Comparison of ENCODE assay signal across 19 cellular contexts in the genomic region with DNA sequence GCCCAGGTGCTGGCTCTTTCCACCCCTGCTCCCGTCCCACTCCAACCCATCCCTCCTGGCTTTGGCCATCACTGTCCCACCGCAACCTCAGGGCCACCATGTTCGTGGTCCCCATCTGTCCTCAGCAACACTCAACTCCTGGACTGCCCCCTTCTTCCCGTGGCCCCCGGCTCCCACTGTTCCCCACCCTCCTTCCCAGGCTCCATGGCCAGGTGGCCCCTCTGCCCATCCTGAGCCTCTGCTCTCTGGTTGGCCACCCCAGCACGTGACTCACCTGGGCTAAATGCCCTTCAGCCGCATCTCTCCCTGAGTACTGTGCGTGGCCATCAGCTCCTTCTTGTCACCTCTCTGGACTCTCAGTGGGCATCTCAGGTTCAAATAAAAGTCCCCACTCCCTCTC. TPM values are rescaled to one million over a fixed set of nuclear protein-coding genes. Genes with fewer than 3 reads are reported as not detected.
DNase-seq lines count a peak whose midpoint lies in the region; ATAC-seq, FAIRE-seq and TF ChIP-seq lines count a peak whose summit lies in the region.
"Had no signal": no experiment of that assay in that cellular context is flagged by ENCODE, and none has a peak within 500 bp of the region (broad histone marks: within the 10 kb centered on the region; RNA-seq: fewer than 3 reads in every experiment).

No MANE protein-coding gene starts in this region.

- TF ChIP-seq CTCF in chondrocyte (IDR thresholded peaks at IDR 0.05): no peak
- TF ChIP-seq CTCF in kidney (IDR thresholded peaks at IDR 0.05; ENCODE audit: borderline replicate concordance, extremely low read depth, insufficient read depth): no peak
- no peak for TF ChIP-seq CTCF in osteoblast (IDR thresholded peaks at IDR 0.05; ENCODE audit: extremely low read depth, low read depth, low read length)
- no peak for TF ChIP-seq CTCF in SK-N-SH (IDR thresholded peaks at IDR 0.05)

- no peaks in the 10 kb centered on the region for H3K9me3 Mint-ChIP-seq in chondrocyte (ENCODE audit: low read depth)
- H3K9me3 Mint-ChIP-seq: HFFc6 had no signal

- H3K27ac Mint-ChIP-seq in chondrocyte (ENCODE audit: unreplicated experiment): no peak overlapping the region
- H3K27ac Mint-ChIP-seq: CD4-positive, alpha-beta memory T cell; HFFc6 had no signal

- no peak for FAIRE-seq in kidney (lab: Jason Lieb, UNC)
- FAIRE-seq: GM12891, GM18507 had no signal

- H3K36me3 ChIP-seq in kidney (ENCODE audit: control insufficient read depth in 1 of 2, insufficient read depth in 2 of 2, low read length in 2 of 2) (no peaks in the 10 kb centered on the region), osteoblast (ENCODE audit: insufficient read depth, low read length) (no peaks in the 10 kb centered on the region), SK-N-SH (replicated peaks in 1 of 2; ENCODE audit: control insufficient read depth in 1 of 2, insufficient read depth in 2 of 2, low read length in 1 of 2) (no peaks in the 10 kb centered on the region)
- H3K36me3 ChIP-seq: HAP-1 had no signal

- peaks cover 75% of the 10 kb centered on the region for H3K27me3 Mint-ChIP-seq in chondrocyte (ENCODE audit: low read depth)

- TF ChIP-seq EP300 in SK-N-SH (IDR thresholded peaks at IDR 0.05; ENCODE audit: borderline replicate concordance in 1 of 2, low read depth in 1 of 2, low read length in 1 of 2): no peak

- no peaks in the 10 kb centered on the region for H3F3A ChIP-seq in SK-N-SH (replicated peaks; ENCODE audit: insufficient read depth)

- H3K4me3 ChIP-seq in kidney (ENCODE audit: low read length in 2 of 2) (no peak overlapping the region), osteoblast (ENCODE audit: insufficient read depth, low read length) (no peak overlapping the region), SK-N-SH (ENCODE audit: low read depth in 2 of 2, low read length in 1 of 2) (no peak overlapping the region)
- H3K4me3 ChIP-seq: HAP-1 had no signal

- DNase-seq in chondrocyte (ENCODE audit: low spot score) (peak; percentile 61), kidney (peak; percentile 40), osteoblast (ENCODE audit: insufficient read length, low spot score, missing footprints) (peak; percentile 6), NCI-H2171 (lab: John Stamatoyannopoulos, UW) (no peak), SW480 (ENCODE audit: low spot score) (no peak), SK-N-SH (no peak)
- DNase-seq: C1 segment of cervical spinal cord; Calu3; CD4-positive, alpha-beta memory T cell; COR-L47; DMS53; DMS79 treated with DMSO at 0.1 percent for 48 hours; GF-D8; HFFc6 had no signal

- H3K9me3 ChIP-seq in kidney (ENCODE audit: control insufficient read depth in 1 of 2, low read length in 2 of 2) (no peaks in the 10 kb centered on the region), osteoblast (ENCODE audit: low read depth, low read length) (no peaks in the 10 kb centered on the region), SK-N-SH (no peaks in the 10 kb centered on the region)
- H3K9me3 ChIP-seq: HAP-1 had no signal

- no peaks in the 10 kb centered on the region for H3K4me1 Mint-ChIP-seq in chondrocyte (ENCODE audit: low read depth)
- H3K4me1 Mint-ChIP-seq: CD4-positive, alpha-beta memory T cell had no signal

- intact Hi-C loops in kidney (cut with DNase I): no loop called here

- H3K79me2 ChIP-seq in osteoblast (ENCODE audit: insufficient read depth, low read length) (no peaks in the 10 kb centered on the region), SK-N-SH (ENCODE audit: insufficient read depth) (no peaks in the 10 kb centered on the region)

- POLR2A ChIA-PET in SK-N-SH (lab: Yijun Ruan, JAX): no interaction called here

- WGBS in SK-N-SH (ENCODE audit: low lambda C conversion rate): 65% methylated on average over 8 of the region's 8 CpGs

- H4K20me1 ChIP-seq in osteoblast (ENCODE audit: insufficient read depth, low read length) (no peaks in the 10 kb centered on the region), SK-N-SH (ENCODE audit: insufficient read depth) (no peaks in the 10 kb centered on the region)

- H3K9ac ChIP-seq in kidney (ENCODE audit: low read length in 2 of 2): no peak overlapping the region
- H3K9ac ChIP-seq in SK-N-SH: no peak overlapping the region

- H3K4me1 ChIP-seq in kidney (ENCODE audit: control insufficient read depth in 1 of 2, insufficient read depth in 1 of 2, low read depth in 1 of 2, low read length in 2 of 2) (no peaks in the 10 kb centered on the region), osteoblast (ENCODE audit: insufficient read depth, low read length) (no peaks in the 10 kb centered on the region), SK-N-SH (ENCODE audit: control insufficient read depth in 1 of 2, insufficient read depth in 2 of 2, low read depth in 1 of 2, low read length in 1 of 2) (no peaks in the 10 kb centered on the region)
- H3K4me1 ChIP-seq: HAP-1 had no signal

- H2AFZ ChIP-seq in osteoblast (ENCODE audit: low read length): no peak overlapping the region
- H2AFZ ChIP-seq in SK-N-SH (ENCODE audit: low read depth): no peak overlapping the region

- no peaks in the 10 kb centered on the region for H3K9me2 ChIP-seq in SK-N-SH

- no peak for TF ChIP-seq RAD21 in SK-N-SH (IDR thresholded peaks at IDR 0.05; ENCODE audit: low read length)

- H3K4me3 Mint-ChIP-seq in chondrocyte (ENCODE audit: unreplicated experiment): no peak overlapping the region
- H3K4me3 Mint-ChIP-seq: CD4-positive, alpha-beta memory T cell; HFFc6 had no signal

- no peak overlapping the region for H3K4me2 ChIP-seq in osteoblast (ENCODE audit: insufficient read depth, low read length)
- H3K4me2 ChIP-seq in SK-N-SH: no peak overlapping the region

- H3K27ac ChIP-seq in kidney (ENCODE audit: low read depth in 2 of 2, low read length in 2 of 2): no peak overlapping the region
- no peak overlapping the region for H3K27ac ChIP-seq in osteoblast (ENCODE audit: low read depth, low read length)
- H3K27ac ChIP-seq in SK-N-SH (ENCODE audit: low read depth in 2 of 2, low read length in 1 of 2): no peak overlapping the region

- peaks cover 2% of the 10 kb centered on the region for H3K36me3 Mint-ChIP-seq in chondrocyte (ENCODE audit: low read depth)
- H3K36me3 Mint-ChIP-seq: CD4-positive, alpha-beta memory T cell had no signal

- no peak for ATAC-seq in HG02973 (IDR thresholded peaks at IDR 0.05; ENCODE audit: unreplicated experiment)

- peaks cover 70% of the 10 kb centered on the region for H3K27me3 ChIP-seq in osteoblast (ENCODE audit: insufficient read depth, low read length)
- H3K27me3 ChIP-seq in SK-N-SH (ENCODE audit: insufficient read depth): peaks cover 4% of the 10 kb centered on the region; the same call in 1 of the 2 replicates

- CTCF ChIA-PET in SK-N-SH (lab: Yijun Ruan, JAX): no interaction called here

TF ChIP-seq in SK-N-SH, 30 proteins besides CTCF, POLR2A, EP300 and RAD21 (continues in another document):
- no peak for TF ChIP-seq CHD2 (IDR thresholded peaks at IDR 0.05; ENCODE audit: low read length, partially characterized antibody)
- no peak for TF ChIP-seq POLR2AphosphoS5 (IDR thresholded peaks at IDR 0.05; ENCODE audit: low read depth, low read length)
- TF ChIP-seq JUND (IDR thresholded peaks at IDR 0.05): no peak
- no peak for TF ChIP-seq RXRA (IDR thresholded peaks at IDR 0.05; ENCODE audit: borderline replicate concordance, low read depth)
- TF ChIP-seq, protein P1, sequence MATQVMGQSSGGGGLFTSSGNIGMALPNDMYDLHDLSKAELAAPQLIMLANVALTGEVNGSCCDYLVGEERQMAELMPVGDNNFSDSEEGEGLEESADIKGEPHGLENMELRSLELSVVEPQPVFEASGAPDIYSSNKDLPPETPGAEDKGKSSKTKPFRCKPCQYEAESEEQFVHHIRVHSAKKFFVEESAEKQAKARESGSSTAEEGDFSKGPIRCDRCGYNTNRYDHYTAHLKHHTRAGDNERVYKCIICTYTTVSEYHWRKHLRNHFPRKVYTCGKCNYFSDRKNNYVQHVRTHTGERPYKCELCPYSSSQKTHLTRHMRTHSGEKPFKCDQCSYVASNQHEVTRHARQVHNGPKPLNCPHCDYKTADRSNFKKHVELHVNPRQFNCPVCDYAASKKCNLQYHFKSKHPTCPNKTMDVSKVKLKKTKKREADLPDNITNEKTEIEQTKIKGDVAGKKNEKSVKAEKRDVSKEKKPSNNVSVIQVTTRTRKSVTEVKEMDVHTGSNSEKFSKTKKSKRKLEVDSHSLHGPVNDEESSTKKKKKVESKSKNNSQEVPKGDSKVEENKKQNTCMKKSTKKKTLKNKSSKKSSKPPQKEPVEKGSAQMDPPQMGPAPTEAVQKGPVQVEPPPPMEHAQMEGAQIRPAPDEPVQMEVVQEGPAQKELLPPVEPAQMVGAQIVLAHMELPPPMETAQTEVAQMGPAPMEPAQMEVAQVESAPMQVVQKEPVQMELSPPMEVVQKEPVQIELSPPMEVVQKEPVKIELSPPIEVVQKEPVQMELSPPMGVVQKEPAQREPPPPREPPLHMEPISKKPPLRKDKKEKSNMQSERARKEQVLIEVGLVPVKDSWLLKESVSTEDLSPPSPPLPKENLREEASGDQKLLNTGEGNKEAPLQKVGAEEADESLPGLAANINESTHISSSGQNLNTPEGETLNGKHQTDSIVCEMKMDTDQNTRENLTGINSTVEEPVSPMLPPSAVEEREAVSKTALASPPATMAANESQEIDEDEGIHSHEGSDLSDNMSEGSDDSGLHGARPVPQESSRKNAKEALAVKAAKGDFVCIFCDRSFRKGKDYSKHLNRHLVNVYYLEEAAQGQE (IDR thresholded peaks at IDR 0.05; ENCODE audit: low read depth, low read length): no peak
- TF ChIP-seq TEAD4 (IDR thresholded peaks at IDR 0.05; ENCODE audit: borderline replicate concordance, insufficient read depth): no peak
- TF ChIP-seq EZH2phosphoT487 (IDR thresholded peaks at IDR 0.05; ENCODE audit: borderline replicate concordance, low read depth): no peak
- TF ChIP-seq GABPA (IDR thresholded peaks at IDR 0.05; ENCODE audit: low read depth): no peak
- TF ChIP-seq MEF2A (IDR thresholded peaks at IDR 0.05; ENCODE audit: borderline replicate concordance, low read depth): no peak
- no peak for TF ChIP-seq GATA2 (CRISPR knock-in tag; IDR thresholded peaks at IDR 0.05)
- TF ChIP-seq, protein P2, sequence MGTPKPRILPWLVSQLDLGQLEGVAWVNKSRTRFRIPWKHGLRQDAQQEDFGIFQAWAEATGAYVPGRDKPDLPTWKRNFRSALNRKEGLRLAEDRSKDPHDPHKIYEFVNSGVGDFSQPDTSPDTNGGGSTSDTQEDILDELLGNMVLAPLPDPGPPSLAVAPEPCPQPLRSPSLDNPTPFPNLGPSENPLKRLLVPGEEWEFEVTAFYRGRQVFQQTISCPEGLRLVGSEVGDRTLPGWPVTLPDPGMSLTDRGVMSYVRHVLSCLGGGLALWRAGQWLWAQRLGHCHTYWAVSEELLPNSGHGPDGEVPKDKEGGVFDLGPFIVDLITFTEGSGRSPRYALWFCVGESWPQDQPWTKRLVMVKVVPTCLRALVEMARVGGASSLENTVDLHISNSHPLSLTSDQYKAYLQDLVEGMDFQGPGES (IDR thresholded peaks at IDR 0.05; ENCODE audit: low read depth, low read length): no peak

RNA-seq across cellular contexts. Expression of a gene that starts 41.6 kb away (rescaled TPM):
- 0.54 to 3.0 TPM (median 0.82 TPM) in 3 replicates for total RNA-seq in chondrocyte
- 2.8 TPM for total RNA-seq in kidney
- polyA plus RNA-seq in kidney (ENCODE audit: insufficient read depth, low read depth, low replicate concordance): 1.1 TPM
- not detected in 2 replicates for total RNA-seq in osteoblast
- 0.76 and 0.96 TPM in 2 replicates for polyA plus RNA-seq in SK-N-SH (2012; rRNA removed)
- polyA plus RNA-seq in SK-N-SH (2012; cell fraction: cytosol; rRNA removed): 0.58 and 0.89 TPM in 2 replicates
- polyA plus RNA-seq in SK-N-SH (2012; cell fraction: nucleus; rRNA removed): 0.97 and 1.2 TPM in 2 replicates
- total RNA-seq: A172; Calu3; CD4-positive, alpha-beta memory T cell; HFFc6 had no signal
- polyA plus RNA-seq: CD4-positive, alpha-beta memory T cell had no signal

Comparison
In these comparisons a context has a peak if more than half of its experiments do, and no peak if none do; other contexts are left out.
1. DNase-seq: peak in chondrocyte (single experiment), kidney (single experiment) and osteoblast (single experiment); none in NCI-H2171 (single experiment), SW480 (single experiment) and SK-N-SH (single experiment).